Comparison of ENCODE assay signal across 8 cellular contexts in genomic region chr4:83110222-83110945, GRCh38. TPM values are rescaled to one million over a fixed set of nuclear protein-coding genes. Genes with fewer than 3 reads are reported as not detected.
DNase-seq lines count a peak whose midpoint lies in the region; ATAC-seq, FAIRE-seq and TF ChIP-seq lines count a peak whose summit lies in the region.

No MANE protein-coding gene starts in this region.

- intact Hi-C loops in dorsolateral prefrontal cortex (cut with DNase I) (no loop called here), lower leg skin (cut with DNase I; ENCODE audit: low total_unique reads) (no loop called here)

- 3 to 6% methylated on average over 14 to 18 of the region's 18 CpGs for WGBS in lower leg skin, 2 donors

- no peaks in the 10 kb centered on the region for H4K20me1 ChIP-seq in BLaER1

- FAIRE-seq in GM19239 (lab: Jason Lieb, UNC): peak; percentile 99

- TF ChIP-seq CTCF in dorsolateral prefrontal cortex (IDR thresholded peaks at IDR 0.05 in 54 of 56, conservative IDR thresholded peaks at IDR 0.05 in 2 of 56; ENCODE audit: low read depth in 1 of 56, partially characterized antibody in 56 of 56) (peak in 53 of 56 donors; percentile 27 to 71 (median 49)), lower leg skin (IDR thresholded peaks at IDR 0.05) (no peak)

- H3K36me3 ChIP-seq in BLaER1: no peaks in the 10 kb centered on the region

- H3K4me3 ChIP-seq in BLaER1 (peak overlapping the region; percentile 75), dorsolateral prefrontal cortex (peak overlapping the region; percentile 42 to 75 (median 58)), lower leg skin (ENCODE audit: low read depth, poor library complexity, severe bottlenecking) (peak overlapping the region; percentile 50)

- H3K27me3 ChIP-seq in BLaER1: peaks cover 19% of the 10 kb centered on the region
- peaks cover 0 to 8% (median 0%) of the 10 kb centered on the region in 45 donors for H3K27me3 ChIP-seq in dorsolateral prefrontal cortex

- DNase-seq in GM19239 (ENCODE audit: insufficient read length, low spot score) (peak; percentile 54), NCI-H510A treated with DMSO at 0.1 percent for 48 hours (lab: John Stamatoyannopoulos, UW) (peak; percentile 96), dorsolateral prefrontal cortex (peak; percentile 59 to 83 (median 74)), lower leg skin (ENCODE audit: low spot score in 2 of 2) (peak; percentile 75 to 96)
- peak; percentile 79 to 86 for DNase-seq in activated CD4-positive, alpha-beta T cell treated with anti-CD3 and anti-CD28 coated beads, Interleukin-2, amount 50 U/mL, for 24 hours (ENCODE audit: low read depth in 1 of 2, low spot score in 1 of 2)
- peak; percentile 88 for DNase-seq in stimulated activated CD4-positive, alpha-beta T cell treated with anti-CD3 and anti-CD28 coated beads, Interleukin-4, amount 100 ng/mL, for 48 hours (ENCODE audit: low read depth in 2 of 2)

- peak overlapping the region; percentile 72 for H3K9ac ChIP-seq in BLaER1

- no peak for TF ChIP-seq POLR2A in lower leg skin (IDR thresholded peaks at IDR 0.05)

- H3K4me2 ChIP-seq in BLaER1: peak overlapping the region; percentile 80

- H3K27ac ChIP-seq in BLaER1: peak overlapping the region; percentile 68
- peak overlapping the region in 12 of 59 donors; percentile 21 to 75 (median 41) for H3K27ac ChIP-seq in dorsolateral prefrontal cortex

- peak; percentile 61 for ATAC-seq in HG03442 (IDR thresholded peaks at IDR 0.05; ENCODE audit: unreplicated experiment)

- H3K4me1 ChIP-seq in BLaER1: peaks cover 47% of the 10 kb centered on the region

- H3K9me3 ChIP-seq in BLaER1: no peaks in the 10 kb centered on the region

RNA-seq across cellular contexts. Expression of gene PLAC8, which starts 4.1 kb away (rescaled TPM):
- total RNA-seq in dorsolateral prefrontal cortex: 10 to 100 TPM in 7 of 120 experiments, 1 to 10 TPM in 90, under 1 TPM in 12, not detected in 11; 0.14 to 27.8 (median 2.9) TPM
- total RNA-seq in lower leg skin: under 1 TPM in 2 of 4 donors, not detected in 2; 0.39 to 0.88 TPM

Comparison
In these comparisons a context has a peak if more than half of its experiments do, and no peak if none do; other contexts are left out.
1. CTCF ChIP-seq: peak in dorsolateral prefrontal cortex (53 of 56); none in lower leg skin (0 of 3).
2. Peak in every context shown above with its lines, with median percentiles within 50 percentile points of each other: H3K4me3 ChIP-seq and DNase-seq.